In genomic region chr9:33158555-33159057, GRCh38 we compare ENCODE assay signal across 8 cellular contexts. TPM values are rescaled to one million over a fixed set of nuclear protein-coding genes. Genes with fewer than 3 reads are reported as not detected.
DNase-seq lines count a peak whose midpoint lies in the region; ATAC-seq, FAIRE-seq and TF ChIP-seq lines count a peak whose summit lies in the region.

No MANE protein-coding gene starts in this region.

- H3K36me3 Mint-ChIP-seq in IgD-negative memory B cell: peaks cover 11% of the 10 kb centered on the region

- peaks cover 63 to 82% (median 75%) of the 10 kb centered on the region in 3 donors for H3K4me1 Mint-ChIP-seq in IgD-negative memory B cell

- peak; percentile 37 for DNase-seq in dermis blood vessel endothelial cell
- no peak for DNase-seq in gastrocnemius medialis
- DNase-seq in NCI-H1694 treated with DMSO at 0.1 percent for 48 hours (lab: John Stamatoyannopoulos, UW): no peak
- DNase-seq in NCI-H345 treated with DMSO at 0.1 percent for 48 hours (lab: John Stamatoyannopoulos, UW; ENCODE audit: unreplicated experiment): no peak
- no peak for DNase-seq in pancreas
- no peak for DNase-seq in foreskin fibroblast

- no peak for FAIRE-seq in pancreas (lab: Jason Lieb, UNC)

- H3K4me3 ChIP-seq in gastrocnemius medialis: no peak overlapping the region
- no peak overlapping the region for H3K4me3 ChIP-seq in pancreas
- no peak overlapping the region for H3K4me3 ChIP-seq in foreskin fibroblast (ENCODE audit: low read depth in 1 of 2, low read length in 2 of 2)

- H3K27ac ChIP-seq in gastrocnemius medialis (peak overlapping the region; percentile 96 to 99 (median 99)), pancreas (peak overlapping the region in 2 of 4 donors; percentile 97)

- no peak for TF ChIP-seq POLR2A in gastrocnemius medialis (IDR thresholded peaks at IDR 0.05)

- H3K27me3 ChIP-seq in gastrocnemius medialis: no peaks in the 10 kb centered on the region
- H3K27me3 ChIP-seq in pancreas: no peaks in the 10 kb centered on the region

- H3K36me3 ChIP-seq in gastrocnemius medialis (no peaks in the 10 kb centered on the region), pancreas (no peaks in the 10 kb centered on the region)

- WGBS in pancreas, 2 donors: 43 to 63% methylated on average over 3 of the region's 3 CpGs

- H3K4me1 ChIP-seq in gastrocnemius medialis (peaks cover 89 to 93% of the 10 kb centered on the region in 2 donors), pancreas (peaks cover 19 to 67% (median 44%) of the 10 kb centered on the region in 3 donors)

- TF ChIP-seq CTCF in gastrocnemius medialis (IDR thresholded peaks at IDR 0.05 in 4 of 5, conservative IDR thresholded peaks at IDR 0.05 in 1 of 5) (no peak), pancreas (IDR thresholded peaks at IDR 0.05) (no peak), foreskin fibroblast (IDR thresholded peaks at IDR 0.05; ENCODE audit: low read depth, low read length) (no peak)

- in situ Hi-C loops in gastrocnemius medialis (cut with MboI; ENCODE audit: low sequenced_read_pairs in 4 of 4): loop anchor here in 1 of 4 donors (25.0 kb wide), 1 partner anchor 771 kb away; the partner anchor contains the start of gene ACO1

- peak overlapping the region; percentile 92 to 99 (median 97) for H3K27ac Mint-ChIP-seq in IgD-negative memory B cell

- intact Hi-C loops in gastrocnemius medialis (cut with DNase I; ENCODE audit: low total_unique reads) (no loop called here), pancreas (cut with DNase I) (no loop called here)

- ATAC-seq in GM18511 (IDR thresholded peaks at IDR 0.05; ENCODE audit: unreplicated experiment): peak; percentile 28
- no peak for ATAC-seq in gastrocnemius medialis
- ATAC-seq in pancreas: no peak

- H3K9me3 ChIP-seq in gastrocnemius medialis (no peaks in the 10 kb centered on the region), pancreas (no peaks in the 10 kb centered on the region)

- peak overlapping the region; percentile 74 to 91 (median 90) for H3K4me3 Mint-ChIP-seq in IgD-negative memory B cell

- no peaks in the 10 kb centered on the region for H3K9me3 Mint-ChIP-seq in IgD-negative memory B cell

- H3K27me3 Mint-ChIP-seq in IgD-negative memory B cell: no peaks in the 10 kb centered on the region

RNA-seq across cellular contexts. Expression of gene B4GALT1, which starts 8.5 kb away (rescaled TPM):
- polyA plus RNA-seq in IgD-negative memory B cell (55.1 TPM), pancreas (10 to 100 TPM in 1 of 2 donors, 1 to 10 TPM in 1; 9.7 to 15.5 TPM)
- total RNA-seq in dermis blood vessel endothelial cell (14.1 and 35.7 TPM in 2 replicates), gastrocnemius medialis (10 to 100 TPM; 24.2 to 56.2 (median 42.7) TPM), pancreas (10 to 100 TPM; 16.1 to 54.2 (median 33.7) TPM)
